24 cellular contexts compared by ENCODE assay signal in genomic region chr2:173150963-173151362, GRCh38.
DNase-seq lines count a peak whose midpoint lies in the region; FAIRE-seq and TF ChIP-seq lines count a peak whose summit lies in the region.
"Had no signal": no experiment of that assay in that cellular context is flagged by ENCODE, and none has a peak within 500 bp of the region (broad histone marks: within the 10 kb centered on the region; RNA-seq: fewer than 3 reads in every experiment).

No MANE protein-coding gene starts in this region.

- DNase-seq in HFFc6, result no peak
- DNase-seq in RPMI7951 (ENCODE audit: low read depth), result peak; percentile 41
- no peak for DNase-seq in endothelial cell of umbilical vein (ENCODE audit: low read depth, low spot score)
- DNase-seq in osteocyte (ENCODE audit: extremely low spot score, unreplicated experiment), result no peak
- DNase-seq in Kasumi-1 (lab: John Stamatoyannopoulos, UW), result no peak
- no peak for DNase-seq in HPDE6-E6E7 (ENCODE audit: extremely low spot score)
- no peak for DNase-seq in right atrium auricular region (ENCODE audit: low spot score)
- DNase-seq: activated effector memory CD4-positive, alpha-beta T cell treated with Interleukin-2 at 50 U/mL for 16 hours; body of pancreas; CD8-positive, alpha-beta memory T cell; effector memory CD8-positive, alpha-beta T cell; GDM1; H9; head of caudate nucleus; KG1; NCI-H1048; NCI-H187; NCI-H2227 treated with DMSO at 0.1 percent for 48 hours; SHP77; stimulated activated naive B cell treated with anti-CD40 and anti-IgM and Interleukin-4, amounts not matched to agents 10 μg/mL and 1 μg/mL and 100 μg/mL, for 72 hours had no signal

- H3K4me1 ChIP-seq in endothelial cell of umbilical vein (ENCODE audit: control insufficient read depth, extremely low read depth, insufficient read depth, low read length) (peaks cover 18% of the 10 kb centered on the region), right atrium auricular region (peaks cover 0 to 41% of the 10 kb centered on the region in 2 donors)

- TF ChIP-seq CTCF in HFFc6 (IDR thresholded peaks at IDR 0.05) (no peak), endothelial cell of umbilical vein (IDR thresholded peaks at IDR 0.05; ENCODE audit: extremely low read depth in 1 of 2, insufficient read depth in 1 of 2, low read depth in 1 of 2, low read length in 2 of 2) (no peak), osteocyte (IDR thresholded peaks at IDR 0.05) (no peak), right atrium auricular region (IDR thresholded peaks at IDR 0.05) (no peak)

- H3K27ac ChIP-seq in endothelial cell of umbilical vein (ENCODE audit: insufficient read depth, low read depth, low read length) (peak overlapping the region; percentile 36), right atrium auricular region (no peak overlapping the region)
- H3K27ac ChIP-seq: body of pancreas, thoracic aorta had no signal

- no peaks in the 10 kb centered on the region for H3K9me1 ChIP-seq in endothelial cell of umbilical vein (replicated peaks; ENCODE audit: control insufficient read depth, extremely low read depth, insufficient read depth, low read length)

- H3K9me3 ChIP-seq in endothelial cell of umbilical vein (replicated peaks; ENCODE audit: control insufficient read depth, insufficient read depth, low read length) (no peaks in the 10 kb centered on the region), right atrium auricular region (no peaks in the 10 kb centered on the region)
- H3K9me3 ChIP-seq: body of pancreas, thoracic aorta had no signal

- no peak for FAIRE-seq in endothelial cell of umbilical vein (lab: Jason Lieb, UNC)
- FAIRE-seq: colon had no signal

- no TSS peak for BruUV-seq in endothelial cell of umbilical vein (replicated peaks; lab: Mats Ljungman, UMichigan)

- peaks cover 1% of the 10 kb centered on the region for H3K79me2 ChIP-seq in endothelial cell of umbilical vein (ENCODE audit: control insufficient read depth, insufficient read depth, low read length)

- POLR2A ChIA-PET in endothelial cell of umbilical vein (lab: Charles Lee), result no interaction called here

- H3K36me3 ChIP-seq in endothelial cell of umbilical vein (ENCODE audit: control insufficient read depth in 2 of 2, extremely low read depth in 1 of 2, insufficient read depth in 2 of 2, low read length in 2 of 2) (no peaks in the 10 kb centered on the region), right atrium auricular region (no peaks in the 10 kb centered on the region)
- H3K36me3 ChIP-seq: thoracic aorta had no signal

- H3K27ac Mint-ChIP-seq in HFFc6 (peak overlapping the region; percentile 46), osteocyte (ENCODE audit: unreplicated experiment) (peak overlapping the region; percentile 51)
- H3K27ac Mint-ChIP-seq: H9; mesothelial cell of epicardium; nephron; stimulated activated naive B cell treated with anti-CD40 and anti-IgM and Interleukin-4, amounts not matched to agents 10 μg/mL and 1 μg/mL and 100 μg/mL, for 72 hours had no signal

- H3K27me3 ChIP-seq in endothelial cell of umbilical vein (ENCODE audit: control insufficient read depth in 2 of 2, insufficient read depth in 2 of 2, low read length in 2 of 2), result no peaks in the 10 kb centered on the region
- H3K27me3 ChIP-seq in right atrium auricular region, result no peaks in the 10 kb centered on the region
- H3K27me3 ChIP-seq: body of pancreas had no signal

- H3K9ac ChIP-seq in endothelial cell of umbilical vein (replicated peaks; ENCODE audit: extremely low read depth, insufficient read depth, low read length), result no peak overlapping the region

- dilution Hi-C loops in endothelial cell of umbilical vein (cut with MboI; ENCODE audit: extremely low pct_ligation_motif_present, low sequenced_read_pairs), result no loop called here

- no peak overlapping the region for H3K4me3 ChIP-seq in endothelial cell of umbilical vein (replicated peaks in 1 of 3; ENCODE audit: insufficient read depth in 1 of 3, low read depth in 1 of 3, low read length in 3 of 3)
- no peak overlapping the region for H3K4me3 ChIP-seq in right atrium auricular region
- H3K4me3 ChIP-seq: body of pancreas, thoracic aorta had no signal

- H3K4me2 ChIP-seq in endothelial cell of umbilical vein (ENCODE audit: insufficient read depth, low read length), result peak overlapping the region; percentile 60

- H3K36me3 Mint-ChIP-seq in HFFc6 (ENCODE audit: low read depth), result peaks cover 32% of the 10 kb centered on the region
- H3K36me3 Mint-ChIP-seq in osteocyte (ENCODE audit: unreplicated experiment), result peaks cover 6% of the 10 kb centered on the region
- H3K36me3 Mint-ChIP-seq: CD8-positive, alpha-beta memory T cell had no signal

- H3K4me1 Mint-ChIP-seq in HFFc6 (ENCODE audit: low read depth), result peaks cover 86% of the 10 kb centered on the region
- peaks cover 44% of the 10 kb centered on the region for H3K4me1 Mint-ChIP-seq in osteocyte (ENCODE audit: unreplicated experiment)

- H3K27me3 Mint-ChIP-seq in HFFc6 (ENCODE audit: insufficient read depth) (no peaks in the 10 kb centered on the region; the same call in 1 of the 2 replicates), osteocyte (ENCODE audit: unreplicated experiment) (no peaks in the 10 kb centered on the region)
- H3K27me3 Mint-ChIP-seq: CD8-positive, alpha-beta memory T cell; effector memory CD8-positive, alpha-beta T cell; stimulated activated naive B cell treated with anti-CD40 and anti-IgM and Interleukin-4, amounts not matched to agents 10 μg/mL and 1 μg/mL and 100 μg/mL, for 72 hours had no signal

- H2AFZ ChIP-seq in endothelial cell of umbilical vein (ENCODE audit: low read depth, low read length), result no peak overlapping the region

- intact Hi-C loops in endothelial cell of umbilical vein (cut with micrococcal nuclease), result no loop called here

- no peaks in the 10 kb centered on the region for H4K20me1 ChIP-seq in endothelial cell of umbilical vein (replicated peaks; ENCODE audit: control insufficient read depth, extremely low read depth, insufficient read depth, low read length)

- H3K4me3 Mint-ChIP-seq in HFFc6, result peak overlapping the region; percentile 7; the same call in 1 of the 2 replicates
- H3K4me3 Mint-ChIP-seq in osteocyte (ENCODE audit: unreplicated experiment), result no peak overlapping the region
- H3K4me3 Mint-ChIP-seq: CD8-positive, alpha-beta memory T cell; H9; mesothelial cell of epicardium; nephron; stimulated activated naive B cell treated with anti-CD40 and anti-IgM and Interleukin-4, amounts not matched to agents 10 μg/mL and 1 μg/mL and 100 μg/mL, for 72 hours had no signal

- no peak for TF ChIP-seq POLR2A in endothelial cell of umbilical vein (IDR thresholded peaks at IDR 0.05; ENCODE audit: low read depth, low read length)

- no peaks in the 10 kb centered on the region for H3K9me3 Mint-ChIP-seq in HFFc6
- peaks cover 10% of the 10 kb centered on the region for H3K9me3 Mint-ChIP-seq in osteocyte (ENCODE audit: unreplicated experiment)
- H3K9me3 Mint-ChIP-seq: CD8-positive, alpha-beta memory T cell had no signal

- CTCF ChIA-PET in endothelial cell of umbilical vein (lab: Charles Lee), result interaction anchor here (1.4 to 3.5 kb wide), 3 partner anchors 27 to 123 kb away, joined by 4 to 20 read pairs (median 5); no protein-coding TSS in a partner anchor

TF ChIP-seq in endothelial cell of umbilical vein, 7 proteins besides CTCF, POLR2A, EP300 and RAD21:
- TF ChIP-seq GATA2 (IDR thresholded peaks at IDR 0.05; ENCODE audit: insufficient read depth, insufficient read length, low read depth, low read length) (no peak), EZH2 (IDR thresholded peaks at IDR 0.05; ENCODE audit: borderline replicate concordance, low read depth, low read length, severe bottlenecking) (no peak), MYC (IDR thresholded peaks at IDR 0.05; ENCODE audit: low read depth, low read length) (no peak), JUN (IDR thresholded peaks at IDR 0.05; ENCODE audit: borderline replicate concordance, insufficient read depth, insufficient read length, low read depth) (no peak), MAX (IDR thresholded peaks at IDR 0.05; ENCODE audit: insufficient read depth, insufficient read length) (no peak), POLR2AphosphoS5 (IDR thresholded peaks at IDR 0.05; ENCODE audit: insufficient read depth, low read depth, low read length) (no peak), FOS (IDR thresholded peaks at IDR 0.05; ENCODE audit: borderline replicate concordance, insufficient read depth, low read length) (no peak)
